13 cellular contexts compared by ENCODE assay signal in the genomic region with DNA sequence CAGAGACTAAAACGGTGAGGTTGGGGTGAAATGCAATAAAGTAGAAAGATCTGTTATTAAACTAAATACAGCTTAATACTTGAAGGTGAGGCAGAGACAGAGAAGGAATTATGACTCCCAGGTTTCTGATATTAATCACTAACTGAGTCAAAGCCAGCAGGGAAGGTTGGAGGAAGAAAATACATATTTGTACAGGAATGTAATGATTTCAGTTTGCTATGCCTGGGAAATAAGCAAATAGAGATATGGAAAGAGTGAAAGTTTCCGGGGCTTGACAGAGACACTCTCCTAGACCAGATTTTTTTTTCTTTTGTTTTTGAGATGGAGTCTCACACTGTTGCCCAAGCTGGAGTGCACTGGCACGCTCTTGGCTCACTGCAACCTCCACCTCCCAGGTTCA.
"Had no signal": no experiment of that assay in that cellular context is flagged by ENCODE, and none has a peak within 500 bp of the region (broad histone marks: within the 10 kb centered on the region; RNA-seq: fewer than 3 reads in every experiment).

No MANE protein-coding gene starts in this region.

- H3K4me1 ChIP-seq: lower lobe of right lung, testis had no signal

- H3K27ac ChIP-seq: esophagus muscularis mucosa, lower lobe of right lung, testis had no signal

- DNase-seq: activated CD4-positive, alpha-beta T cell treated with anti-CD3 and anti-CD28 coated beads for 4 hours; activated CD8-positive, alpha-beta T cell treated with anti-CD3 and anti-CD28 coated beads, Interleukin-2, amount 10 ng/mL, durations not matched to agents 7 days and 5 days; activated naive CD4-positive, alpha-beta T cell treated with Interleukin-2 at 50 U/mL for 16 hours; activated naive CD8-positive, alpha-beta T cell treated with anti-CD3 and anti-CD28 coated beads, Interleukin-2, amount 50 U/mL, for 24 hours; cerebellar nuclear complex; endodermal cell; foreskin melanocyte; lower lobe of right lung; mucosa of descending colon; natural killer cell; sigmoid colon; testis had no signal

- H3K4me3 ChIP-seq: esophagus muscularis mucosa, lower lobe of right lung, mucosa of descending colon, sigmoid colon, testis had no signal

- H3K9me3 ChIP-seq: esophagus muscularis mucosa, lower lobe of right lung, mucosa of descending colon, sigmoid colon, testis had no signal

- H3K36me3 ChIP-seq: esophagus muscularis mucosa, lower lobe of right lung, sigmoid colon had no signal

- H3K27me3 ChIP-seq: esophagus muscularis mucosa, sigmoid colon, testis had no signal

- ATAC-seq: activated CD8-positive, alpha-beta T cell treated with anti-CD3 and anti-CD28 coated beads, Interleukin-2, amount 10 ng/mL, durations not matched to agents 7 days and 5 days; activated naive CD8-positive, alpha-beta T cell treated with anti-CD3 and anti-CD28 coated beads, Interleukin-2, amount 50 U/mL, for 24 hours; mucosa of descending colon; natural killer cell had no signal
